ENCODE assay signal across 41 cellular contexts in the genomic region with DNA sequence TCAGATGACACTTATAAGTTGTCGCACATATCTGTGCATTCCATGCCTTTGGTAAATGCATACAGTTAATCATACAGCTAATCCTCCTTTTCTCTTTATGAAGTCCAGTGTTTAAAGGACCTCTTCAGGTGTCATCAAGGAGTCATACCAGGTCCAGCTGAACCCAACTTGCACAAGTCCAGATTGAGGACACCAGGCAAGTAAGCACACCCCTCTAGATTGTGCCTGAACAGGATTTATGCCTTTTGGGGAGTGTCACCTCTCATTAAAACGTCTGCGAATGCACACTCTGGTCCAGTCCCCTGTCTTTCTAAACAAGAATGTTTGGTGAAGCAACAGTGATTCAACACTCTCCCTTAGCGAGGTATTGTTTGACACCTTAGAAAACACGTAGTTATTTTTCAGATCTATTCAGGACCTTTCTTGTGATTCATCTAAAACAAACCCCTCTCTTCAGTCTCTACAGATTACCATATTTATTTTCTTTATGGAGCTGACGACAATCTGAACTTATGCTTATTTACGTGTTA. TPM values are rescaled to one million over a fixed set of nuclear protein-coding genes. Genes with fewer than 3 reads are reported as not detected.
"Had no signal": no experiment of that assay in that cellular context is flagged by ENCODE, and none has a peak within 500 bp of the region (broad histone marks: within the 10 kb centered on the region; RNA-seq: fewer than 3 reads in every experiment).

No MANE protein-coding gene starts in this region.

- H3K9me3 ChIP-seq: adrenal gland, body of pancreas, breast epithelium had no signal

- H3K4me1 Mint-ChIP-seq: activated naive CD8-positive, alpha-beta T cell treated with anti-CD3 and anti-CD28 coated beads for 36 hours; activated T-helper 17 cell treated with anti-CD3 and anti-CD28 coated beads, Interleukin-2, amount 50 U/mL, for 72 hours; central memory CD8-positive, alpha-beta T cell had no signal

- H3K4me3 ChIP-seq: adrenal gland, body of pancreas, breast epithelium, cardiac muscle cell had no signal

- DNase-seq: activated B cell treated with CpG ODN at 0.5 μM for 24 hours; activated CD4-positive, alpha-beta memory T cell treated with anti-CD3 and anti-CD28 coated beads for 36 hours; activated CD4-positive, alpha-beta T cell treated with anti-CD3 and anti-CD28 coated beads for 4 hours; activated CD4-positive, alpha-beta T cell treated with anti-CD3 and anti-CD28 coated beads, Interleukin-2, amount 10 ng/mL, durations not matched to agents 24 days and 14 days; activated CD4-positive, alpha-beta T cell treated with anti-CD3 and anti-CD28 coated beads, Interleukin-2, amount 50 U/mL, for 1 hour; activated CD4-positive, alpha-beta T cell treated with anti-CD3 and anti-CD28 coated beads, Interleukin-2, amount 50 U/mL, for 4 hours; activated CD4-positive, CD25-positive, alpha-beta regulatory T cell treated with anti-CD3 and anti-CD28 coated beads, Interleukin-2, amount 50 U/mL, for 72 hours; activated CD8-positive, alpha-beta memory T cell treated with anti-CD3 and anti-CD28 coated beads, Interleukin-2, amount 50 U/mL, for 4 hours; activated CD8-positive, alpha-beta T cell treated with anti-CD3 and anti-CD28 coated beads for 36 hours; activated effector memory CD4-positive, alpha-beta T cell treated with anti-CD3 and anti-CD28 coated beads, Interleukin-2, amount 50 U/mL, for 16 hours; activated gamma-delta T cell treated with Interleukin-2 at 50 U/mL for 16 hours; activated naive CD4-positive, alpha-beta T cell; activated naive CD4-positive, alpha-beta T cell treated with anti-CD3 and anti-CD28 coated beads for 36 hours; activated naive CD4-positive, alpha-beta T cell treated with anti-CD3 and anti-CD28 coated beads, Interleukin-2, amount 50 U/mL, for 16 hours; activated naive CD8-positive, alpha-beta T cell treated with anti-CD3 and anti-CD28 coated beads for 36 hours; activated T-cell treated with anti-CD3 and anti-CD28 coated beads for 4 hours; activated T-cell treated with anti-CD3 and anti-CD28 coated beads, Interleukin-2, amount 50 U/mL, for 1 hour; activated T-cell treated with anti-CD3 and anti-CD28 coated beads, Interleukin-2, amount 50 U/mL, for 4 hours; activated T-cell treated with anti-CD3 and anti-CD28 coated beads, Interleukin-2, amount 50 U/mL, for 72 hours; adrenal gland; amniotic stem cell; aorta; body of pancreas; brain microvascular endothelial cell; caudate nucleus; SW 1271; T-helper 1 cell; T-helper 2 cell; T-helper 9 cell had no signal

- H3K4me1 ChIP-seq: adrenal gland, body of pancreas, breast epithelium had no signal

- H3K36me3 ChIP-seq: adrenal gland, brain microvascular endothelial cell, breast epithelium, cardiac muscle cell had no signal

- H3K36me3 Mint-ChIP-seq: activated CD4-positive, alpha-beta memory T cell treated with anti-CD3 and anti-CD28 coated beads for 36 hours; activated naive CD4-positive, alpha-beta T cell treated with anti-CD3 and anti-CD28 coated beads, Interleukin-2, amount 50 U/mL, for 72 hours; activated naive CD8-positive, alpha-beta T cell treated with anti-CD3 and anti-CD28 coated beads for 36 hours had no signal

- H3K27ac ChIP-seq: adrenal gland, body of pancreas, brain microvascular endothelial cell, breast epithelium, cardiac muscle cell, VCaP had no signal

- H3K27ac Mint-ChIP-seq: activated B cell treated with CpG ODN at 0.5 μM for 24 hours; activated CD4-positive, alpha-beta memory T cell treated with anti-CD3 and anti-CD28 coated beads for 36 hours; activated CD4-positive, alpha-beta T cell treated with anti-CD3 and anti-CD28 coated beads, Interleukin-2, amount 10 ng/mL, durations not matched to agents 24 days and 14 days; activated CD8-positive, alpha-beta T cell treated with anti-CD3 and anti-CD28 coated beads for 36 hours; activated naive CD4-positive, alpha-beta T cell treated with anti-CD3 and anti-CD28 coated beads for 36 hours; activated naive CD4-positive, alpha-beta T cell treated with anti-CD3 and anti-CD28 coated beads, Interleukin-2, amount 50 U/mL, for 72 hours; activated naive CD8-positive, alpha-beta T cell treated with anti-CD3 and anti-CD28 coated beads for 36 hours; activated T-cell treated with anti-CD3 and anti-CD28 coated beads, Interleukin-2, amount 50 U/mL, for 72 hours; activated T-helper 1 cell treated with anti-CD3 and anti-CD28 coated beads, Interleukin-12 subunit alpha, Interleukin-12 subunit beta, Interleukin-2, Interleukin-4 antibody, amounts not matched to agents 30 ng/mL and 10 ng/mL and 1 ng/mL, durations not matched to agents 14 hours and 24 hours and 36 hours; activated T-helper 17 cell treated with anti-CD3 and anti-CD28 coated beads, Interleukin-2, amount 50 U/mL, for 72 hours; T-helper 1 cell treated with Interleukin-12 subunit alpha and Interleukin-12 subunit beta and Interleukin-4 antibody, amounts not matched to agents 30 μg/mL and 1 μg/mL, for 36 hours; T-helper 2 cell treated with Interferon-gamma antibody and Interleukin-4, amounts not matched to agents 5 μg/mL and 100 μg/mL, for 36 hours had no signal

- FAIRE-seq: astrocyte, TTC549 had no signal

- H3K27me3 ChIP-seq: adrenal gland, body of pancreas, brain microvascular endothelial cell, breast epithelium had no signal

- H3K9me3 Mint-ChIP-seq: activated B cell treated with CpG ODN at 0.5 μM for 24 hours; activated CD4-positive, alpha-beta memory T cell treated with anti-CD3 and anti-CD28 coated beads for 36 hours; activated CD4-positive, alpha-beta T cell treated with anti-CD3 and anti-CD28 coated beads, Interleukin-2, amount 10 ng/mL, durations not matched to agents 24 days and 14 days; activated CD8-positive, alpha-beta T cell treated with anti-CD3 and anti-CD28 coated beads for 36 hours; activated naive CD4-positive, alpha-beta T cell treated with anti-CD3 and anti-CD28 coated beads for 36 hours; activated naive CD4-positive, alpha-beta T cell treated with anti-CD3 and anti-CD28 coated beads, Interleukin-2, amount 50 U/mL, for 72 hours; activated naive CD8-positive, alpha-beta T cell treated with anti-CD3 and anti-CD28 coated beads for 36 hours; activated T-cell treated with anti-CD3 and anti-CD28 coated beads, Interleukin-2, amount 50 U/mL, for 4 hours; activated T-cell treated with anti-CD3 and anti-CD28 coated beads, Interleukin-2, amount 50 U/mL, for 72 hours; activated T-helper 1 cell treated with anti-CD3 and anti-CD28 coated beads, Interleukin-12 subunit alpha, Interleukin-12 subunit beta, Interleukin-2, Interleukin-4 antibody, amounts not matched to agents 30 ng/mL and 10 ng/mL and 1 ng/mL, durations not matched to agents 14 hours and 24 hours and 36 hours; activated T-helper 17 cell treated with anti-CD3 and anti-CD28 coated beads, Interleukin-2, amount 50 U/mL, for 72 hours; central memory CD8-positive, alpha-beta T cell; T-helper 1 cell treated with Interleukin-12 subunit alpha and Interleukin-12 subunit beta and Interleukin-4 antibody, amounts not matched to agents 30 μg/mL and 1 μg/mL, for 36 hours; T-helper 2 cell treated with Interferon-gamma antibody and Interleukin-4, amounts not matched to agents 5 μg/mL and 100 μg/mL, for 36 hours had no signal

- H3K27me3 Mint-ChIP-seq: activated B cell treated with CpG ODN at 0.5 μM for 24 hours; activated CD4-positive, alpha-beta memory T cell treated with anti-CD3 and anti-CD28 coated beads for 36 hours had no signal

- H3K4me3 Mint-ChIP-seq: activated B cell treated with CpG ODN at 0.5 μM for 24 hours; activated CD4-positive, alpha-beta memory T cell treated with anti-CD3 and anti-CD28 coated beads for 36 hours; activated CD4-positive, alpha-beta T cell treated with anti-CD3 and anti-CD28 coated beads, Interleukin-2, amount 10 ng/mL, durations not matched to agents 24 days and 14 days; activated CD8-positive, alpha-beta T cell treated with anti-CD3 and anti-CD28 coated beads for 36 hours; activated naive CD4-positive, alpha-beta T cell treated with anti-CD3 and anti-CD28 coated beads for 36 hours; activated naive CD8-positive, alpha-beta T cell treated with anti-CD3 and anti-CD28 coated beads for 36 hours; activated T-cell treated with anti-CD3 and anti-CD28 coated beads, Interleukin-2, amount 50 U/mL, for 4 hours; activated T-cell treated with anti-CD3 and anti-CD28 coated beads, Interleukin-2, amount 50 U/mL, for 72 hours; activated T-helper 1 cell treated with anti-CD3 and anti-CD28 coated beads, Interleukin-12 subunit alpha, Interleukin-12 subunit beta, Interleukin-2, Interleukin-4 antibody, amounts not matched to agents 30 ng/mL and 10 ng/mL and 1 ng/mL, durations not matched to agents 14 hours and 24 hours and 36 hours; activated T-helper 17 cell treated with anti-CD3 and anti-CD28 coated beads, Interleukin-2, amount 50 U/mL, for 72 hours; central memory CD8-positive, alpha-beta T cell; T-helper 1 cell treated with Interleukin-12 subunit alpha and Interleukin-12 subunit beta and Interleukin-4 antibody, amounts not matched to agents 30 μg/mL and 1 μg/mL, for 36 hours; T-helper 2 cell treated with Interferon-gamma antibody and Interleukin-4, amounts not matched to agents 5 μg/mL and 100 μg/mL, for 36 hours had no signal

RNA-seq across cellular contexts. Expression of a gene that starts 48.4 kb away (rescaled TPM):
- total RNA-seq: activated B cell treated with CpG ODN at 0.5 μM for 24 hours; activated CD4-positive, alpha-beta memory T cell treated with anti-CD3 and anti-CD28 coated beads for 36 hours; activated CD4-positive, alpha-beta T cell treated with anti-CD3 and anti-CD28 coated beads, Interleukin-2, amount 10 ng/mL, durations not matched to agents 24 days and 14 days; activated CD8-positive, alpha-beta memory T cell treated with anti-CD3 and anti-CD28 coated beads for 36 hours; activated CD8-positive, alpha-beta T cell treated with anti-CD3 and anti-CD28 coated beads for 36 hours; activated naive CD4-positive, alpha-beta T cell treated with anti-CD3 and anti-CD28 coated beads for 36 hours; activated naive CD4-positive, alpha-beta T cell treated with anti-CD3 and anti-CD28 coated beads, Interleukin-2, amount 50 U/mL, for 72 hours; activated naive CD8-positive, alpha-beta T cell treated with anti-CD3 and anti-CD28 coated beads for 36 hours; activated T-cell treated with anti-CD3 and anti-CD28 coated beads, Interleukin-2, amount 50 U/mL, for 4 hours; activated T-cell treated with anti-CD3 and anti-CD28 coated beads, Interleukin-2, amount 50 U/mL, for 72 hours; activated T-helper 1 cell treated with anti-CD3 and anti-CD28 coated beads, Interleukin-12 subunit alpha, Interleukin-12 subunit beta, Interleukin-2, Interleukin-4 antibody, amounts not matched to agents 30 ng/mL and 10 ng/mL and 1 ng/mL, durations not matched to agents 14 hours and 24 hours and 36 hours; activated T-helper 17 cell treated with anti-CD3 and anti-CD28 coated beads, Interleukin-2, amount 50 U/mL, for 72 hours; adrenal gland; aorta; body of pancreas; cardiac muscle cell had no signal

RNA-seq across cellular contexts. Expression of a gene that starts 50.6 kb away (rescaled TPM):
- total RNA-seq: activated CD4-positive, alpha-beta memory T cell treated with anti-CD3 and anti-CD28 coated beads for 36 hours; activated CD4-positive, alpha-beta T cell treated with anti-CD3 and anti-CD28 coated beads, Interleukin-2, amount 10 ng/mL, durations not matched to agents 24 days and 14 days; activated CD8-positive, alpha-beta memory T cell treated with anti-CD3 and anti-CD28 coated beads for 36 hours; activated CD8-positive, alpha-beta T cell treated with anti-CD3 and anti-CD28 coated beads for 36 hours; activated T-cell treated with anti-CD3 and anti-CD28 coated beads, Interleukin-2, amount 50 U/mL, for 4 hours; activated T-helper 17 cell treated with anti-CD3 and anti-CD28 coated beads, Interleukin-2, amount 50 U/mL, for 72 hours; cardiac muscle cell had no signal

RNA-seq across cellular contexts. Expression of a gene that starts 53.7 kb away (rescaled TPM):
- total RNA-seq: activated B cell treated with CpG ODN at 0.5 μM for 24 hours; activated CD4-positive, alpha-beta memory T cell treated with anti-CD3 and anti-CD28 coated beads for 36 hours; activated CD4-positive, alpha-beta T cell treated with anti-CD3 and anti-CD28 coated beads, Interleukin-2, amount 10 ng/mL, durations not matched to agents 24 days and 14 days; activated CD8-positive, alpha-beta memory T cell treated with anti-CD3 and anti-CD28 coated beads for 36 hours; activated CD8-positive, alpha-beta T cell treated with anti-CD3 and anti-CD28 coated beads for 36 hours; activated naive CD4-positive, alpha-beta T cell treated with anti-CD3 and anti-CD28 coated beads for 36 hours; activated naive CD4-positive, alpha-beta T cell treated with anti-CD3 and anti-CD28 coated beads, Interleukin-2, amount 50 U/mL, for 72 hours; activated naive CD8-positive, alpha-beta T cell treated with anti-CD3 and anti-CD28 coated beads for 36 hours; activated T-cell treated with anti-CD3 and anti-CD28 coated beads, Interleukin-2, amount 50 U/mL, for 4 hours; activated T-cell treated with anti-CD3 and anti-CD28 coated beads, Interleukin-2, amount 50 U/mL, for 72 hours; activated T-helper 1 cell treated with anti-CD3 and anti-CD28 coated beads, Interleukin-12 subunit alpha, Interleukin-12 subunit beta, Interleukin-2, Interleukin-4 antibody, amounts not matched to agents 30 ng/mL and 10 ng/mL and 1 ng/mL, durations not matched to agents 14 hours and 24 hours and 36 hours; activated T-helper 17 cell treated with anti-CD3 and anti-CD28 coated beads, Interleukin-2, amount 50 U/mL, for 72 hours; adrenal gland; aorta; body of pancreas; breast epithelium; cardiac muscle cell had no signal

RNA-seq across cellular contexts. Expression of a gene that starts 56.3 kb away (rescaled TPM):
- total RNA-seq: activated B cell treated with CpG ODN at 0.5 μM for 24 hours; activated CD4-positive, alpha-beta memory T cell treated with anti-CD3 and anti-CD28 coated beads for 36 hours; activated CD4-positive, alpha-beta T cell treated with anti-CD3 and anti-CD28 coated beads, Interleukin-2, amount 10 ng/mL, durations not matched to agents 24 days and 14 days; activated CD8-positive, alpha-beta memory T cell treated with anti-CD3 and anti-CD28 coated beads for 36 hours; activated CD8-positive, alpha-beta T cell treated with anti-CD3 and anti-CD28 coated beads for 36 hours; activated naive CD4-positive, alpha-beta T cell treated with anti-CD3 and anti-CD28 coated beads for 36 hours; activated naive CD4-positive, alpha-beta T cell treated with anti-CD3 and anti-CD28 coated beads, Interleukin-2, amount 50 U/mL, for 72 hours; activated naive CD8-positive, alpha-beta T cell treated with anti-CD3 and anti-CD28 coated beads for 36 hours; activated T-cell treated with anti-CD3 and anti-CD28 coated beads, Interleukin-2, amount 50 U/mL, for 4 hours; activated T-cell treated with anti-CD3 and anti-CD28 coated beads, Interleukin-2, amount 50 U/mL, for 72 hours; activated T-helper 1 cell treated with anti-CD3 and anti-CD28 coated beads, Interleukin-12 subunit alpha, Interleukin-12 subunit beta, Interleukin-2, Interleukin-4 antibody, amounts not matched to agents 30 ng/mL and 10 ng/mL and 1 ng/mL, durations not matched to agents 14 hours and 24 hours and 36 hours; activated T-helper 17 cell treated with anti-CD3 and anti-CD28 coated beads, Interleukin-2, amount 50 U/mL, for 72 hours; adrenal gland; aorta; body of pancreas; cardiac muscle cell had no signal
